Comparison of ENCODE assay signal across 12 cellular contexts in genomic region chr18:45667056-45667455, GRCh38. TPM values are rescaled to one million over a fixed set of nuclear protein-coding genes. Genes with fewer than 3 reads are reported as not detected.
A peak's percentile ranks its signal among the peaks of the same experiment; 100 is the strongest.
DNase-seq lines count a peak whose midpoint lies in the region; ATAC-seq and TF ChIP-seq lines count a peak whose summit lies in the region.
"Had no signal": no experiment of that assay in that cellular context is flagged by ENCODE, and none has a peak within 500 bp of the region (broad histone marks: within the 10 kb centered on the region; RNA-seq: fewer than 3 reads in every experiment).

No MANE protein-coding gene starts in this region.

- peak overlapping the region; percentile 81 to 90 (median 84) for H3K27ac Mint-ChIP-seq in immature natural killer cell
- H3K27ac Mint-ChIP-seq: neural progenitor cell had no signal

- H3K9me3 Mint-ChIP-seq in immature natural killer cell, result no peaks in the 10 kb centered on the region
- H3K9me3 Mint-ChIP-seq: brain, neural progenitor cell had no signal

- peaks cover 0 to 7% (median 5%) of the 10 kb centered on the region in 3 donors for H3K27me3 Mint-ChIP-seq in immature natural killer cell (ENCODE audit: low read depth in 3 of 3)
- H3K27me3 Mint-ChIP-seq: brain had no signal

- ATAC-seq in GM19395 (IDR thresholded peaks at IDR 0.05; ENCODE audit: unreplicated experiment) (peak; percentile 34), HG03342 (IDR thresholded peaks at IDR 0.05; ENCODE audit: unreplicated experiment) (no peak), HG03521 (IDR thresholded peaks at IDR 0.05; ENCODE audit: unreplicated experiment) (no peak)

- peak; percentile 36 for DNase-seq in GM10248 (ENCODE audit: extremely low spot score)
- no peak for DNase-seq in immature natural killer cell
- DNase-seq in ecto neural progenitor cell (ENCODE audit: low spot score), result no peak
- DNase-seq in H7, result no peak
- DNase-seq: heart left ventricle, NCI-H226 had no signal

- H3K36me3 ChIP-seq in KOPT-K1 (ENCODE audit: insufficient read depth, low read length), result no peaks in the 10 kb centered on the region
- no peaks in the 10 kb centered on the region for H3K36me3 ChIP-seq in H7 (replicated peaks; ENCODE audit: control insufficient read depth, insufficient read depth, low read length)
- H3K36me3 ChIP-seq: heart left ventricle, neural progenitor cell had no signal

- CTCF ChIA-PET in GM10248 (lab: Yijun Ruan, JAX), result interaction anchor here (0.7 to 8.6 kb wide), 13 partner anchors 12 to 432 kb away, joined by 3 to 117 read pairs (median 6); partner anchors contain the start of gene PSTPIP2

- H3K27me3 ChIP-seq in H7 (ENCODE audit: control insufficient read depth, insufficient read depth, low read length), result no peaks in the 10 kb centered on the region
- H3K27me3 ChIP-seq: heart left ventricle, neural progenitor cell had no signal

- no peak overlapping the region for H3K4me3 ChIP-seq in H7 (ENCODE audit: insufficient read depth, low read depth, low read length)
- H3K4me3 ChIP-seq: heart left ventricle, neural progenitor cell had no signal

- peak overlapping the region; percentile 100 for H3K27ac ChIP-seq in KOPT-K1 (ENCODE audit: low read depth, low read length, poor library complexity, severe bottlenecking)
- H3K27ac ChIP-seq: neural progenitor cell had no signal

- peak overlapping the region; percentile 45 to 79 (median 68) for H3K4me3 Mint-ChIP-seq in immature natural killer cell
- H3K4me3 Mint-ChIP-seq: brain, neural progenitor cell had no signal

- POLR2A ChIA-PET in GM10248 (lab: Yijun Ruan, JAX), result interaction anchor here (0.5 kb wide), 1 partner anchor 429 kb away, joined by 3 read pairs; no protein-coding TSS in a partner anchor

- H3K36me3 Mint-ChIP-seq in immature natural killer cell, result no peaks in the 10 kb centered on the region
- H3K36me3 Mint-ChIP-seq: brain, neural progenitor cell had no signal

- TF ChIP-seq CTCF in GM10248 (IDR thresholded peaks at IDR 0.05; ENCODE audit: control extremely low read depth, extremely low read depth, low read depth, missing control alignments), result no peak

- H3K4me1 Mint-ChIP-seq in immature natural killer cell, result peaks cover 65 to 70% of the 10 kb centered on the region in 2 donors

- no peaks in the 10 kb centered on the region for H3K9me3 ChIP-seq in KOPT-K1 (ENCODE audit: insufficient read depth, low read length, poor library complexity, severe bottlenecking)
- H3K9me3 ChIP-seq: heart left ventricle had no signal

RNA-seq across cellular contexts. Expression of gene SLC14A2, which starts 51.8 kb away (rescaled TPM):
- under 1 TPM; 0.03 to 0.65 (median 0.19) TPM for polyA plus RNA-seq in immature natural killer cell
- 0.04 TPM in 1 of 2 replicates, not detected in the other for total RNA-seq in H7 (2014; rRNA removed; shearing (Covaris generic))

RNA-seq across cellular contexts. Expression of gene SLC14A1, which starts 56.9 kb away (rescaled TPM):
- polyA plus RNA-seq in immature natural killer cell, result 10 to 100 TPM in 1 of 3 donors, 1 to 10 TPM in 2; 3.8 to 12.4 (median 5.1) TPM
- not detected in 2 replicates for total RNA-seq in H7 (2014; rRNA removed; shearing (Covaris generic))
